ENCODE assay signal across 7 cellular contexts in the genomic region with DNA sequence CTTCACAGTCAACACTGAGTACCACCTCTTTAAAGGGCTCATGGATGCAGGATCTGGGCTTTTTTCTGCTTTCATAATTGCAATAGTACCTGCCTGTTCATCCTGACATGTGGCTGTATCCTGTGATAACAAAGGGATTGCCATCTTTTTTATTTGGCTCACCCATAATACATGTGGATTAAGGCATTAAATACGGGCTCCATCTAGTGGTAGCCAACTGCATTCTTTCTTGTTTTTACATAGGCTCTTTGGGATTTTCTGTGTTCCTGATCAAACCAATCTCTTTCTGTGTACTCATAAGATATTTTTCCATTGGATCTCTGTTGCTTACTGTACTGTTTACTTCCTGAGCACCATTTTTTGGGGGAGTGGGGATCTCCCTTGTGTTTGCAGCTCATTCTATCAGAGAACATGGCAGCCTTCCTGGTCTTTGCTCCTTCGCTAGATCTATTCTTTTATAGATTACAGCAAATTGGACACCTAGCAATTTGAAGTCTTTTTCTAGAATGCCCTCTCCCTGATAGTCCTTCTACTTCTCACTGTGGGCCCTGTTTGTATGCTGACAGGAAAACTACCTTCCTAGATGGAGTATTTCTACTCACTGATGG.
DNase-seq lines count a peak whose midpoint lies in the region; ATAC-seq and TF ChIP-seq lines count a peak whose summit lies in the region.

No MANE protein-coding gene starts in this region.

- WGBS in sigmoid colon, 2 donors, result 47 to 50% methylated on average over 2 of the region's 2 CpGs

- H3K9me3 ChIP-seq in sigmoid colon, result no peaks in the 10 kb centered on the region

- DNase-seq in GM13976 (ENCODE audit: low spot score) (peak; percentile 27), RPMI8226 (peak; percentile 23), fibroblast of the aortic adventitia (ENCODE audit: low read depth) (peak; percentile 8), sigmoid colon (no peak)

- H4K20me1 ChIP-seq in KMS-11 (ENCODE audit: insufficient read depth), result no peaks in the 10 kb centered on the region

- intact Hi-C loops in sigmoid colon (cut with DNase I), result no loop called here

- in situ Hi-C loops in GM13976 (cut with MboI; ENCODE audit: low sequenced_read_pairs, unreplicated experiment), result no loop called here

- peak; percentile 60 for TF ChIP-seq CTCF in GM13976 (IDR thresholded peaks at IDR 0.05; ENCODE audit: borderline replicate concordance, control extremely low read depth, extremely low read depth, insufficient read depth, missing control alignments)
- TF ChIP-seq CTCF in KMS-11 (conservative IDR thresholded peaks at IDR 0.05; ENCODE audit: low read depth, low read length), result peak; percentile 56
- peak; percentile 40 for TF ChIP-seq CTCF in fibroblast of the aortic adventitia (IDR thresholded peaks at IDR 0.05; ENCODE audit: insufficient read depth, low read length)
- TF ChIP-seq CTCF in sigmoid colon (IDR thresholded peaks at IDR 0.05), result peak in 3 of 4 experiments; percentile 35 to 60 (median 42)

- no peak for TF ChIP-seq POLR2A in sigmoid colon (IDR thresholded peaks at IDR 0.05)

- H3K79me2 ChIP-seq in KMS-11 (ENCODE audit: insufficient read depth, low read depth), result no peaks in the 10 kb centered on the region

- H3K27ac ChIP-seq in KMS-11 (no peak overlapping the region), sigmoid colon (no peak overlapping the region)

- H3K4me2 ChIP-seq in KMS-11, result no peak overlapping the region

- no peak overlapping the region for H2AFZ ChIP-seq in KMS-11 (ENCODE audit: low read depth)

- H3K4me1 ChIP-seq in KMS-11 (ENCODE audit: low read depth, poor library complexity, severe bottlenecking) (no peaks in the 10 kb centered on the region), sigmoid colon (no peaks in the 10 kb centered on the region)

- no peak for TF ChIP-seq EP300 in sigmoid colon (IDR thresholded peaks at IDR 0.05)

- H3K4me3 ChIP-seq in KMS-11 (IDR thresholded peaks at IDR 0.05; ENCODE audit: insufficient read depth, low read depth, low read length), result no peak overlapping the region
- no peak overlapping the region for H3K4me3 ChIP-seq in fibroblast of the aortic adventitia (ENCODE audit: low read depth, low read length)
- H3K4me3 ChIP-seq in sigmoid colon, result no peak overlapping the region

- H3K36me3 ChIP-seq in KMS-11 (ENCODE audit: insufficient read depth) (no peaks in the 10 kb centered on the region), sigmoid colon (no peaks in the 10 kb centered on the region)

- H3K9ac ChIP-seq in KMS-11, result no peak overlapping the region

- H3K27me3 ChIP-seq in KMS-11 (ENCODE audit: insufficient read depth, low read depth) (no peaks in the 10 kb centered on the region), sigmoid colon (no peaks in the 10 kb centered on the region)

- ATAC-seq in GM19328 (IDR thresholded peaks at IDR 0.05; ENCODE audit: unreplicated experiment), result no peak
- ATAC-seq in HG03460 (IDR thresholded peaks at IDR 0.05; ENCODE audit: unreplicated experiment), result no peak
